Comparison of ENCODE assay signal across 9 cellular contexts in the genomic region with DNA sequence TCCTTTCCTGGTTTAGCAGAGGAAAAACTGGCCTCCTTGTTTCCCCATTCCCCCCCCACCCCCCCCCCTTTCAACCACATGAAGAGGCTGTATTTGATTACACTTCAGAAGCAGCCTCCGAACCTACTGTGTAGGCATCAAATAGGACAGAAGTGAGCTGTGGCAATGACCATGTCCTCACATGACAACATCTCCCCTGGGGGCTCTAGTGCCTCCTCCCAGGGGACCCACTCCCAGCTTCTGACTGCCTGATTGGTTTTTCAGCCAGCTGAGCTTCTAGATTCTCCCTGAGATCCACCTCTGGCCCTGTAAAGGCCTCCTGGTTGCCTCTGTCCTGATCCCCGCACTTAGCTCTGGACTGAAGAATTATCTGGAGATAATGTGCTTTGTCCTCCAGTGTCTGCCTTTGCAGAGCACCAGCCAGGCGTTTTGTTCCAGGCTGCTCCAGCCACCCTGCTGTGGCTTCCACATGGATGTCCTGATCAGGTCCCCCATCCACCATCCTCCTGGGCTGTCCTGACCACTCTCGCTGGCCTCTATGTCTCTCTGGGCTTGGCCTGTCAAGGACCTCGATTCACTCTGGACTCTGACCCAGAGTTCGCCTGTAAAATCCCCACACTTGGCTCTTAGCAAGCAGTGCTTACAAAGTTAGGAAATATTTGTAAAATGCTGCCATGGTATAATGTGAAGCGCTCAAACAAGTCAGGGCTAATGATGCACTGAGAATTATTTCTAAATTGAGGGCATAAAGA. TPM values are rescaled to one million over a fixed set of nuclear protein-coding genes. Genes with fewer than 3 reads are reported as not detected.
DNase-seq lines count a peak whose midpoint lies in the region; ATAC-seq and TF ChIP-seq lines count a peak whose summit lies in the region.
"Had no signal": no experiment of that assay in that cellular context is flagged by ENCODE, and none has a peak within 500 bp of the region (broad histone marks: within the 10 kb centered on the region; RNA-seq: fewer than 3 reads in every experiment).

No MANE protein-coding gene starts in this region.

- CTCF ChIA-PET in activated CD4-positive, alpha-beta T cell treated with anti-CD3 and anti-CD28 coated beads, Interleukin-2, amount 10 ng/mL, durations not matched to agents 7 days and 5 days (lab: Charles Lee): interaction anchor here (0.8 to 1.2 kb wide), 2 partner anchors 12 to 57 kb away, joined by 3 read pairs; no protein-coding TSS in a partner anchor

- peak overlapping the region; percentile 97 for H3K27ac ChIP-seq in RWPE2 (ENCODE audit: poor library complexity, severe bottlenecking)

- POLR2A ChIA-PET in activated CD4-positive, alpha-beta T cell treated with anti-CD3 and anti-CD28 coated beads, Interleukin-2, amount 10 ng/mL, durations not matched to agents 7 days and 5 days (lab: Charles Lee): no interaction called here

- peaks cover 25% of the 10 kb centered on the region for H3K36me3 Mint-ChIP-seq in activated CD4-positive, alpha-beta T cell treated with anti-CD3 and anti-CD28 coated beads, Interleukin-2, amount 10 ng/mL, durations not matched to agents 7 days and 5 days (ENCODE audit: low read depth)
- H3K36me3 Mint-ChIP-seq in stimulated activated memory B cell treated with anti-CD40 and anti-IgM and Interleukin-4, amounts not matched to agents 10 μg/mL and 1 μg/mL and 100 μg/mL, for 72 hours: peaks cover 51% of the 10 kb centered on the region

- H3K9me3 ChIP-seq in RWPE2 (ENCODE audit: severe bottlenecking): no peaks in the 10 kb centered on the region

- intact Hi-C loops in left ventricle myocardium superior (cut with micrococcal nuclease): no loop called here

- no peaks in the 10 kb centered on the region for H3K27me3 ChIP-seq in RWPE2 (ENCODE audit: insufficient read depth, poor library complexity, severe bottlenecking)

- no peak overlapping the region for H3K4me3 ChIP-seq in RWPE2 (ENCODE audit: severe bottlenecking)

- peaks cover 32% of the 10 kb centered on the region for H3K36me3 ChIP-seq in RWPE2 (ENCODE audit: low read depth)

- no peaks in the 10 kb centered on the region for H3K9me3 Mint-ChIP-seq in activated CD4-positive, alpha-beta T cell treated with anti-CD3 and anti-CD28 coated beads, Interleukin-2, amount 10 ng/mL, durations not matched to agents 7 days and 5 days
- no peaks in the 10 kb centered on the region for H3K9me3 Mint-ChIP-seq in stimulated activated memory B cell treated with anti-CD40 and anti-IgM and Interleukin-4, amounts not matched to agents 10 μg/mL and 1 μg/mL and 100 μg/mL, for 72 hours

- H3K27ac Mint-ChIP-seq in activated CD4-positive, alpha-beta T cell treated with anti-CD3 and anti-CD28 coated beads, Interleukin-2, amount 10 ng/mL, durations not matched to agents 7 days and 5 days: peak overlapping the region; percentile 19
- peak overlapping the region; percentile 59 for H3K27ac Mint-ChIP-seq in stimulated activated memory B cell treated with anti-CD40 and anti-IgM and Interleukin-4, amounts not matched to agents 10 μg/mL and 1 μg/mL and 100 μg/mL, for 72 hours

- ATAC-seq in RWPE2 (ENCODE audit: low read depth) (peak; percentile 11; the same call in 2 of the 3 replicates), left ventricle myocardium superior (peak; percentile 46), GM21390 (IDR thresholded peaks at IDR 0.05; ENCODE audit: unreplicated experiment) (no peak)
- no peak for ATAC-seq in stimulated activated memory B cell treated with anti-CD40 and anti-IgM and Interleukin-4, amounts not matched to agents 10 μg/mL and 1 μg/mL and 100 μg/mL, for 72 hours

- peaks cover 7% of the 10 kb centered on the region for H3K4me1 Mint-ChIP-seq in activated CD4-positive, alpha-beta T cell treated with anti-CD3 and anti-CD28 coated beads, Interleukin-2, amount 10 ng/mL, durations not matched to agents 7 days and 5 days
- H3K4me1 Mint-ChIP-seq in stimulated activated memory B cell treated with anti-CD40 and anti-IgM and Interleukin-4, amounts not matched to agents 10 μg/mL and 1 μg/mL and 100 μg/mL, for 72 hours: peaks cover 36% of the 10 kb centered on the region

- peaks cover 10% of the 10 kb centered on the region for H3K4me1 ChIP-seq in RWPE2 (ENCODE audit: insufficient read depth, poor library complexity, severe bottlenecking)

- H3K27me3 Mint-ChIP-seq in activated CD4-positive, alpha-beta T cell treated with anti-CD3 and anti-CD28 coated beads, Interleukin-2, amount 10 ng/mL, durations not matched to agents 7 days and 5 days: no peaks in the 10 kb centered on the region
- no peaks in the 10 kb centered on the region for H3K27me3 Mint-ChIP-seq in stimulated activated memory B cell treated with anti-CD40 and anti-IgM and Interleukin-4, amounts not matched to agents 10 μg/mL and 1 μg/mL and 100 μg/mL, for 72 hours

- no peak for DNase-seq in activated CD4-positive, alpha-beta T cell treated with anti-CD3 and anti-CD28 coated beads, Interleukin-2, amount 10 ng/mL, durations not matched to agents 7 days and 5 days
- no peak for DNase-seq in activated CD4-positive, alpha-beta T cell treated with anti-CD3 and anti-CD28 coated beads for 48 hours
- DNase-seq in RWPE2 (ENCODE audit: low spot score) (no peak), left ventricle myocardium superior (no peak), GOT3 (lab: John Stamatoyannopoulos, UW) (no peak), NCI-H526 (lab: John Stamatoyannopoulos, UW) (no peak)
- DNase-seq: NCI-H1694 had no signal

- H3K4me3 Mint-ChIP-seq in activated CD4-positive, alpha-beta T cell treated with anti-CD3 and anti-CD28 coated beads, Interleukin-2, amount 10 ng/mL, durations not matched to agents 7 days and 5 days: no peak overlapping the region
- no peak overlapping the region for H3K4me3 Mint-ChIP-seq in stimulated activated memory B cell treated with anti-CD40 and anti-IgM and Interleukin-4, amounts not matched to agents 10 μg/mL and 1 μg/mL and 100 μg/mL, for 72 hours

- no peak for TF ChIP-seq CTCF in RWPE2 (IDR thresholded peaks at IDR 0.05; ENCODE audit: poor library complexity, severe bottlenecking)

RNA-seq across cellular contexts. Expression of a gene that starts 42.4 kb away (rescaled TPM):
- 100 to 1,000 TPM; 188 to 288 TPM for total RNA-seq in activated CD4-positive, alpha-beta T cell treated with anti-CD3 and anti-CD28 coated beads, Interleukin-2, amount 10 ng/mL, durations not matched to agents 7 days and 5 days
- total RNA-seq in left ventricle myocardium superior: 563 TPM

Comparison
In these comparisons a context has a peak if more than half of its experiments do, and no peak if none do; other contexts are left out.
1. ATAC-seq: peak in RWPE2 (single experiment) and left ventricle myocardium superior (single experiment); none in stimulated activated memory B cell treated with anti-CD40 and anti-IgM and Interleukin-4, amounts not matched to agents 10 μg/mL and 1 μg/mL and 100 μg/mL, for 72 hours (single experiment) and GM21390 (single experiment).